8 cellular contexts compared by ENCODE assay signal in the genomic region with DNA sequence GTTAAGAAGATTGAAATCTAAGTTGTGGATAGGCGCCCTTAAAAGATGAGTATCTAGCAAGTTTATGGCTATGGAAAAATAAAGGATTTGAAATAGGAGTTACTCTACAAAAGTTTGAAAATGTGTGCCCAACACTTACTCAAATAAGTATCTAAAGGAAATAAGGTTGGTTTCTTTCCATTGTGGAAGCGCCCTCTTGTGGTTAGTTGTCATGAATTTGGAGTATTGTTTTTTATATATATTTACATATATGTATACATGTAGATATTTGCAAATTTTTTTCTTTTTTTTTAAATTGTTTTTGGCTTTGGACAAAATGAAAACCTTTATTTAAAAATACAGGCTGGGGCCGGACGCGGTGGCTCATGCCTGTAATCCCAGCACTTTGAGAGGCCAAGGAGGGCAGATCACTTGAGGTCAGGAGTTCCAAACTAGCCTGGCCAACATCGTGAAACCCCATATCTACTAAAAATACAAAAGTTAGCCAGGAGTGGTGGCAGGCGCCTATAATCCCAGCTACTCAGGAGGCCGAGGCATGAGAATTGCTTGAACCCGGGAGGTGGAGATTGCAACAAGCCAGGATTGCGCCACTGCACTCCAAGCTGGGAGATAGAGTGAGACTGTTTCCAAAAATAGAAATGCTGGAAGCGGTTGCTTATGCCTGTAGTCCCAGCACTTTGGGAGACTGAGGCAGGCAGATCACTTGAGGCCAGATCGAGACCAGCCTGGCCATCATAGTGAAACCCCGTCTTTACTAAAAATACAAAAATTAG. TPM values are rescaled to one million over a fixed set of nuclear protein-coding genes. Genes with fewer than 3 reads are reported as not detected.
DNase-seq lines count a peak whose midpoint lies in the region; ATAC-seq and TF ChIP-seq lines count a peak whose summit lies in the region.

No MANE protein-coding gene starts in this region.

- ATAC-seq in GM19452 (IDR thresholded peaks at IDR 0.05; ENCODE audit: unreplicated experiment) (no peak), HG03342 (IDR thresholded peaks at IDR 0.05; ENCODE audit: unreplicated experiment) (no peak)

- CTCF ChIA-PET in GM10248 (lab: Yijun Ruan, JAX) = interaction anchor here (0.7 to 4.4 kb wide), 19 partner anchors 9 to 854 kb away, joined by 3 to 72 read pairs (median 4); no protein-coding TSS in a partner anchor

- no peak overlapping the region for H3K4me3 ChIP-seq in AG09309 (ENCODE audit: control insufficient read depth, low read depth, low read length)
- H3K4me3 ChIP-seq in retinal pigment epithelial cell (ENCODE audit: low read length) = no peak overlapping the region

- POLR2A ChIA-PET in GM10248 (lab: Yijun Ruan, JAX) = interaction anchor here (0.9 kb wide), 1 partner anchor 137 kb away, joined by 5 read pairs; no protein-coding TSS in a partner anchor

- TF ChIP-seq CTCF in AG09309 (IDR thresholded peaks at IDR 0.05; ENCODE audit: control insufficient read depth, insufficient read depth, low read depth, low read length, missing control alignments) (peak; percentile 44), GM10248 (IDR thresholded peaks at IDR 0.05; ENCODE audit: control extremely low read depth, extremely low read depth, low read depth, missing control alignments) (peak; percentile 46), retinal pigment epithelial cell (conservative IDR thresholded peaks at IDR 0.05; ENCODE audit: low read depth, low read length) (peak; percentile 53)

- DNase-seq in AG09309 (ENCODE audit: low read depth) (peak; percentile 60), GM10248 (ENCODE audit: extremely low spot score) (peak; percentile 56), NCI-H2227 (lab: John Stamatoyannopoulos, UW; ENCODE audit: unreplicated experiment) (peak; percentile 50), glomerular endothelial cell (ENCODE audit: extremely low read depth, low read depth, low spot score) (peak; percentile 67), retinal pigment epithelial cell (ENCODE audit: low read depth) (no peak)
- peak; percentile 19 for DNase-seq in activated T-cell treated with anti-CD3 and anti-CD28 coated beads, Interleukin-2, amount 50 U/mL, for 1 hour

RNA-seq across cellular contexts. Expression of gene VPS4A, which starts 24.0 kb away (rescaled TPM):
- total RNA-seq in glomerular endothelial cell = 35.7 and 46.0 TPM in 2 replicates

RNA-seq across cellular contexts. Expression of gene PDF, which starts 43.3 kb away (rescaled TPM):
- total RNA-seq in glomerular endothelial cell = 22.2 and 24.4 TPM in 2 replicates

RNA-seq across cellular contexts. Expression of gene COG8, which starts 52.2 kb away (rescaled TPM):
- 47.9 and 48.7 TPM in 2 replicates for total RNA-seq in glomerular endothelial cell

RNA-seq across cellular contexts. Expression of gene NIP7, which starts 52.4 kb away (rescaled TPM):
- 22.6 and 25.8 TPM in 2 replicates for total RNA-seq in glomerular endothelial cell
